1 cellular context compared by ENCODE assay signal in genomic region chr10:133004991-133005390, GRCh38.
TF ChIP-seq lines count a peak whose summit lies in the region.

No MANE protein-coding gene starts in this region.

TF ChIP-seq in WTC11, 78 proteins besides CTCF, POLR2A, EP300 and RAD21 (continued from another document):
- TF ChIP-seq E2F1 (CRISPR knock-in tag; IDR thresholded peaks at IDR 0.05), result no peak
- TF ChIP-seq ATF3 (CRISPR knock-in tag; conservative IDR thresholded peaks at IDR 0.05), result no peak
- TF ChIP-seq GABPB1 (CRISPR knock-in tag; IDR thresholded peaks at IDR 0.05), result no peak
- no peak for TF ChIP-seq ZNF423 (CRISPR knock-in tag; IDR thresholded peaks at IDR 0.05)
- TF ChIP-seq NR1H2 (CRISPR knock-in tag; IDR thresholded peaks at IDR 0.05), result no peak
- TF ChIP-seq E2F5 (CRISPR knock-in tag; IDR thresholded peaks at IDR 0.05), result no peak
- TF ChIP-seq ZNF121 (CRISPR knock-in tag; IDR thresholded peaks at IDR 0.05), result no peak
TF ChIP-seq in WTC11: peak in this region for 0.
